ENCODE assay signal across 1 cellular context in the genomic region with DNA sequence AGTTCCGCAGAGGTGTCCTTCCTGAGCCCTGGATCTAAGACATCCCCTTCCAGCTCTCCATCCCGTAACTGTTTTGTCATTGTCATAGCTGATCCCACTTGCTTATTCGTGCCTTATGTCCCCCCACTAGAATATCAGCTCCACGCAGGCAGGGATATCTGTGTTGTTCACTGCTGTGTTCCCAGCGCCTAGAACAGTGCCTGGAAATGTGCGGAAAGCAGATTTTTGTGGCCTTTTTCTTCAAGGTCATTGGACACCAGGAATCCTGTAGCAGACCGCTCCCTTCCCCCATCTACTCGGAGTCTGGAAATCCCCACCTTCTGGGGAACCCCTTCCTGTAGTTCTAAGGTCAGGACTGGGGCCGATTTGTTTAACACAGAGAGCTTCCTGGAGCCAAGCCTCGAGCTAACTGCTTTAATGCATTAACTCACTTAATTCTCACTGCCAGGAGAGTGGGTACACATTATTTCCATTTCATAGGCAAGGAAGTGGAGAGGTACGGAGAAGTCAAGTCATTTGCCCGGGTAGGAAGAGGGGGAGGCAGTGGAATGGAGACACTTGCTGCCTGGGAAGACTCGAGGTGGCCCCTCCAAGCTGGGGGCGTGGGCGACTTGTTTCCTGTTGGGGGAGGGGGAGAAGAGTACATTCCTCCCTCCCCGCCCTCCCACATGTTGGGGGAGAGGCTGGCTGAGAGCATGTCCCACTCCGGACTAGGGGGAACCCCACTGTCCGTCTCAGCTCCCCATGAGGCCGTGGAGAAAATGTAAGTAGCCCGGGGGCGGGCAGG.
A peak's percentile ranks its signal among the peaks of the same experiment; 100 is the strongest.
TF ChIP-seq lines count a peak whose summit lies in the region.

No MANE protein-coding gene starts in this region.

TF ChIP-seq in HepG2, 621 proteins besides CTCF, POLR2A, EP300 and RAD21 (continued from another document):
- TF ChIP-seq, protein P1, sequence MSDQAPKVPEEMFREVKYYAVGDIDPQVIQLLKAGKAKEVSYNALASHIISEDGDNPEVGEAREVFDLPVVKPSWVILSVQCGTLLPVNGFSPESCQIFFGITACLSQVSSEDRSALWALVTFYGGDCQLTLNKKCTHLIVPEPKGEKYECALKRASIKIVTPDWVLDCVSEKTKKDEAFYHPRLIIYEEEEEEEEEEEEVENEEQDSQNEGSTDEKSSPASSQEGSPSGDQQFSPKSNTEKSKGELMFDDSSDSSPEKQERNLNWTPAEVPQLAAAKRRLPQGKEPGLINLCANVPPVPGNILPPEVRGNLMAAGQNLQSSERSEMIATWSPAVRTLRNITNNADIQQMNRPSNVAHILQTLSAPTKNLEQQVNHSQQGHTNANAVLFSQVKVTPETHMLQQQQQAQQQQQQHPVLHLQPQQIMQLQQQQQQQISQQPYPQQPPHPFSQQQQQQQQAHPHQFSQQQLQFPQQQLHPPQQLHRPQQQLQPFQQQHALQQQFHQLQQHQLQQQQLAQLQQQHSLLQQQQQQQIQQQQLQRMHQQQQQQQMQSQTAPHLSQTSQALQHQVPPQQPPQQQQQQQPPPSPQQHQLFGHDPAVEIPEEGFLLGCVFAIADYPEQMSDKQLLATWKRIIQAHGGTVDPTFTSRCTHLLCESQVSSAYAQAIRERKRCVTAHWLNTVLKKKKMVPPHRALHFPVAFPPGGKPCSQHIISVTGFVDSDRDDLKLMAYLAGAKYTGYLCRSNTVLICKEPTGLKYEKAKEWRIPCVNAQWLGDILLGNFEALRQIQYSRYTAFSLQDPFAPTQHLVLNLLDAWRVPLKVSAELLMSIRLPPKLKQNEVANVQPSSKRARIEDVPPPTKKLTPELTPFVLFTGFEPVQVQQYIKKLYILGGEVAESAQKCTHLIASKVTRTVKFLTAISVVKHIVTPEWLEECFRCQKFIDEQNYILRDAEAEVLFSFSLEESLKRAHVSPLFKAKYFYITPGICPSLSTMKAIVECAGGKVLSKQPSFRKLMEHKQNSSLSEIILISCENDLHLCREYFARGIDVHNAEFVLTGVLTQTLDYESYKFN (CRISPR knock-in tag; conservative IDR thresholded peaks at IDR 0.05) = peak; percentile 53
- TF ChIP-seq, protein P2, sequence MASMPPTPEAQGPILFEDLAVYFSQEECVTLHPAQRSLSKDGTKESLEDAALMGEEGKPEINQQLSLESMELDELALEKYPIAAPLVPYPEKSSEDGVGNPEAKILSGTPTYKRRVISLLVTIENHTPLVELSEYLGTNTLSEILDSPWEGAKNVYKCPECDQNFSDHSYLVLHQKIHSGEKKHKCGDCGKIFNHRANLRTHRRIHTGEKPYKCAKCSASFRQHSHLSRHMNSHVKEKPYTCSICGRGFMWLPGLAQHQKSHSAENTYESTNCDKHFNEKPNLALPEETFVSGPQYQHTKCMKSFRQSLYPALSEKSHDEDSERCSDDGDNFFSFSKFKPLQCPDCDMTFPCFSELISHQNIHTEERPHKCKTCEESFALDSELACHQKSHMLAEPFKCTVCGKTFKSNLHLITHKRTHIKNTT (CRISPR knock-in tag; IDR thresholded peaks at IDR 0.05) = no peak
- TF ChIP-seq KLF6 (CRISPR knock-in tag; IDR thresholded peaks at IDR 0.05) (peak; percentile 40; the same call in 1 of the 2 replicates), PCBP2 (optimal IDR thresholded peaks at IDR 0.05; ENCODE audit: low read depth, low read length, poor library complexity, severe bottlenecking) (no peak), SRY (CRISPR knock-in tag; IDR thresholded peaks at IDR 0.05) (no peak), ZNF530 (CRISPR knock-in tag; IDR thresholded peaks at IDR 0.05; ENCODE audit: low read depth) (no peak), ZNF367 (CRISPR knock-in tag; IDR thresholded peaks at IDR 0.05; ENCODE audit: borderline replicate concordance) (no peak), HNRNPL (IDR thresholded peaks at IDR 0.05; ENCODE audit: low read depth, low read length) (no peak), ZSCAN31 (CRISPR knock-in tag; IDR thresholded peaks at IDR 0.05; ENCODE audit: low read depth) (no peak), ZNF552 (CRISPR knock-in tag; IDR thresholded peaks at IDR 0.05; ENCODE audit: borderline replicate concordance) (no peak), ZNF30 (CRISPR knock-in tag; IDR thresholded peaks at IDR 0.05) (no peak), ZBTB1 (CRISPR knock-in tag; IDR thresholded peaks at IDR 0.05; ENCODE audit: borderline replicate concordance) (no peak), POLR2AphosphoS2 (IDR thresholded peaks at IDR 0.05; ENCODE audit: low read depth, low read length) (no peak), ZNF605 (CRISPR knock-in tag; IDR thresholded peaks at IDR 0.05) (peak; percentile 13; the same call in 1 of the 2 replicates), MYC (CRISPR knock-in tag; IDR thresholded peaks at IDR 0.05; ENCODE audit: borderline replicate concordance) (no peak), ETV6 (CRISPR knock-in tag; conservative IDR thresholded peaks at IDR 0.05) (no peak), ETV5 (CRISPR knock-in tag; IDR thresholded peaks at IDR 0.05; ENCODE audit: borderline replicate concordance) (peak; percentile 69), FLYWCH1 (CRISPR knock-in tag; IDR thresholded peaks at IDR 0.05) (no peak), SRSF4 (IDR thresholded peaks at IDR 0.05; ENCODE audit: low read depth, low read length, poor library complexity, severe bottlenecking) (no peak), XRCC5 (optimal IDR thresholded peaks at IDR 0.05; ENCODE audit: low read length) (peak; percentile 54), PHF5A (CRISPR knock-in tag; IDR thresholded peaks at IDR 0.05; ENCODE audit: low read depth, unreplicated experiment) (no peak), ZSCAN9 (CRISPR knock-in tag; IDR thresholded peaks at IDR 0.05; ENCODE audit: borderline replicate concordance) (0 out of 2 replicates have a peak, but pooled peaks have one; percentile 12), BORCS8-MEF2B (CRISPR knock-in tag; IDR thresholded peaks at IDR 0.05) (0 out of 2 replicates have a peak, but pooled peaks have one; percentile 11), AKAP8 (CRISPR knock-in tag; IDR thresholded peaks at IDR 0.05) (no peak), ZNF33B (CRISPR knock-in tag; IDR thresholded peaks at IDR 0.05) (0 out of 2 replicates have a peak, but pooled peaks have one; percentile 22), ZNF816 (CRISPR knock-in tag; IDR thresholded peaks at IDR 0.05; ENCODE audit: borderline replicate concordance) (no peak), ZFP36L1 (CRISPR knock-in tag; IDR thresholded peaks at IDR 0.05) (0 out of 2 replicates have a peak, but pooled peaks have one; percentile 50), ZNF296 (CRISPR knock-in tag; conservative IDR thresholded peaks at IDR 0.05) (no peak), ZNF432 (CRISPR knock-in tag; IDR thresholded peaks at IDR 0.05; ENCODE audit: borderline replicate concordance) (no peak), DNMT3B (CRISPR knock-in tag; conservative IDR thresholded peaks at IDR 0.05) (no peak), MIXL1 (CRISPR knock-in tag; IDR thresholded peaks at IDR 0.05) (no peak), TOPORS (CRISPR knock-in tag; IDR thresholded peaks at IDR 0.05) (no peak), REL (CRISPR knock-in tag; conservative IDR thresholded peaks at IDR 0.05) (no peak), NCOA1 (CRISPR knock-in tag; IDR thresholded peaks at IDR 0.05) (no peak), ZNF737 (CRISPR knock-in tag; IDR thresholded peaks at IDR 0.05; ENCODE audit: borderline replicate concordance) (no peak)
- TF ChIP-seq, protein P3, sequence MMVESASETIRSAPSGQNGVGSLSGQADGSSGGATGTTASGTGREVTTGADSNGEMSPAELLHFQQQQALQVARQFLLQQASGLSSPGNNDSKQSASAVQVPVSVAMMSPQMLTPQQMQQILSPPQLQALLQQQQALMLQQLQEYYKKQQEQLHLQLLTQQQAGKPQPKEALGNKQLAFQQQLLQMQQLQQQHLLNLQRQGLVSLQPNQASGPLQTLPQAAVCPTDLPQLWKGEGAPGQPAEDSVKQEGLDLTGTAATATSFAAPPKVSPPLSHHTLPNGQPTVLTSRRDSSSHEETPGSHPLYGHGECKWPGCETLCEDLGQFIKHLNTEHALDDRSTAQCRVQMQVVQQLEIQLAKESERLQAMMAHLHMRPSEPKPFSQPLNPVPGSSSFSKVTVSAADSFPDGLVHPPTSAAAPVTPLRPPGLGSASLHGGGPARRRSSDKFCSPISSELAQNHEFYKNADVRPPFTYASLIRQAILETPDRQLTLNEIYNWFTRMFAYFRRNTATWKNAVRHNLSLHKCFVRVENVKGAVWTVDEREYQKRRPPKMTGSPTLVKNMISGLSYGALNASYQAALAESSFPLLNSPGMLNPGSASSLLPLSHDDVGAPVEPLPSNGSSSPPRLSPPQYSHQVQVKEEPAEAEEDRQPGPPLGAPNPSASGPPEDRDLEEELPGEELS (CRISPR knock-in tag; IDR thresholded peaks at IDR 0.05) = no peak
- TF ChIP-seq, protein P4, sequence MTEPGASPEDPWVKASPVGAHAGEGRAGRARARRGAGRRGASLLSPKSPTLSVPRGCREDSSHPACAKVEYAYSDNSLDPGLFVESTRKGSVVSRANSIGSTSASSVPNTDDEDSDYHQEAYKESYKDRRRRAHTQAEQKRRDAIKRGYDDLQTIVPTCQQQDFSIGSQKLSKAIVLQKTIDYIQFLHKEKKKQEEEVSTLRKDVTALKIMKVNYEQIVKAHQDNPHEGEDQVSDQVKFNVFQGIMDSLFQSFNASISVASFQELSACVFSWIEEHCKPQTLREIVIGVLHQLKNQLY (CRISPR knock-in tag; IDR thresholded peaks at IDR 0.05) = no peak
- TF ChIP-seq, protein P5, sequence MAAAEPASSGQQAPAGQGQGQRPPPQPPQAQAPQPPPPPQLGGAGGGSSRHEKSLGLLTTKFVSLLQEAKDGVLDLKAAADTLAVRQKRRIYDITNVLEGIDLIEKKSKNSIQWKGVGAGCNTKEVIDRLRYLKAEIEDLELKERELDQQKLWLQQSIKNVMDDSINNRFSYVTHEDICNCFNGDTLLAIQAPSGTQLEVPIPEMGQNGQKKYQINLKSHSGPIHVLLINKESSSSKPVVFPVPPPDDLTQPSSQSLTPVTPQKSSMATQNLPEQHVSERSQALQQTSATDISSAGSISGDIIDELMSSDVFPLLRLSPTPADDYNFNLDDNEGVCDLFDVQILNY (CRISPR knock-in tag; conservative IDR thresholded peaks at IDR 0.05) = no peak
- TF ChIP-seq, protein P6, sequence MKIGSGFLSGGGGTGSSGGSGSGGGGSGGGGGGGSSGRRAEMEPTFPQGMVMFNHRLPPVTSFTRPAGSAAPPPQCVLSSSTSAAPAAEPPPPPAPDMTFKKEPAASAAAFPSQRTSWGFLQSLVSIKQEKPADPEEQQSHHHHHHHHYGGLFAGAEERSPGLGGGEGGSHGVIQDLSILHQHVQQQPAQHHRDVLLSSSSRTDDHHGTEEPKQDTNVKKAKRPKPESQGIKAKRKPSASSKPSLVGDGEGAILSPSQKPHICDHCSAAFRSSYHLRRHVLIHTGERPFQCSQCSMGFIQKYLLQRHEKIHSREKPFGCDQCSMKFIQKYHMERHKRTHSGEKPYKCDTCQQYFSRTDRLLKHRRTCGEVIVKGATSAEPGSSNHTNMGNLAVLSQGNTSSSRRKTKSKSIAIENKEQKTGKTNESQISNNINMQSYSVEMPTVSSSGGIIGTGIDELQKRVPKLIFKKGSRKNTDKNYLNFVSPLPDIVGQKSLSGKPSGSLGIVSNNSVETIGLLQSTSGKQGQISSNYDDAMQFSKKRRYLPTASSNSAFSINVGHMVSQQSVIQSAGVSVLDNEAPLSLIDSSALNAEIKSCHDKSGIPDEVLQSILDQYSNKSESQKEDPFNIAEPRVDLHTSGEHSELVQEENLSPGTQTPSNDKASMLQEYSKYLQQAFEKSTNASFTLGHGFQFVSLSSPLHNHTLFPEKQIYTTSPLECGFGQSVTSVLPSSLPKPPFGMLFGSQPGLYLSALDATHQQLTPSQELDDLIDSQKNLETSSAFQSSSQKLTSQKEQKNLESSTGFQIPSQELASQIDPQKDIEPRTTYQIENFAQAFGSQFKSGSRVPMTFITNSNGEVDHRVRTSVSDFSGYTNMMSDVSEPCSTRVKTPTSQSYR (CRISPR knock-in tag; IDR thresholded peaks at IDR 0.05; ENCODE audit: borderline replicate concordance) = peak; percentile 87; the same call in 1 of the 2 replicates
- TF ChIP-seq, protein P7, sequence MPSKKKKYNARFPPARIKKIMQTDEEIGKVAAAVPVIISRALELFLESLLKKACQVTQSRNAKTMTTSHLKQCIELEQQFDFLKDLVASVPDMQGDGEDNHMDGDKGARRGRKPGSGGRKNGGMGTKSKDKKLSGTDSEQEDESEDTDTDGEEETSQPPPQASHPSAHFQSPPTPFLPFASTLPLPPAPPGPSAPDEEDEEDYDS (CRISPR knock-in tag; IDR thresholded peaks at IDR 0.05) = no peak
- TF ChIP-seq, protein P8, sequence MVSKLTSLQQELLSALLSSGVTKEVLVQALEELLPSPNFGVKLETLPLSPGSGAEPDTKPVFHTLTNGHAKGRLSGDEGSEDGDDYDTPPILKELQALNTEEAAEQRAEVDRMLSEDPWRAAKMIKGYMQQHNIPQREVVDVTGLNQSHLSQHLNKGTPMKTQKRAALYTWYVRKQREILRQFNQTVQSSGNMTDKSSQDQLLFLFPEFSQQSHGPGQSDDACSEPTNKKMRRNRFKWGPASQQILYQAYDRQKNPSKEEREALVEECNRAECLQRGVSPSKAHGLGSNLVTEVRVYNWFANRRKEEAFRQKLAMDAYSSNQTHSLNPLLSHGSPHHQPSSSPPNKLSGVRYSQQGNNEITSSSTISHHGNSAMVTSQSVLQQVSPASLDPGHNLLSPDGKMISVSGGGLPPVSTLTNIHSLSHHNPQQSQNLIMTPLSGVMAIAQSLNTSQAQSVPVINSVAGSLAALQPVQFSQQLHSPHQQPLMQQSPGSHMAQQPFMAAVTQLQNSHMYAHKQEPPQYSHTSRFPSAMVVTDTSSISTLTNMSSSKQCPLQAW (CRISPR knock-in tag; IDR thresholded peaks at IDR 0.05) = no peak
- TF ChIP-seq, protein P9, sequence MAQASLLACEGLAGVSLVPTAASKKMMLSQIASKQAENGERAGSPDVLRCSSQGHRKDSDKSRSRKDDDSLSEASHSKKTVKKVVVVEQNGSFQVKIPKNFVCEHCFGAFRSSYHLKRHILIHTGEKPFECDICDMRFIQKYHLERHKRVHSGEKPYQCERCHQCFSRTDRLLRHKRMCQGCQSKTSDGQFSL (CRISPR knock-in tag; IDR thresholded peaks at IDR 0.05) = no peak
TF ChIP-seq in HepG2: peak in this region for 40.
